1 cellular context compared by ENCODE assay signal in the genomic region with DNA sequence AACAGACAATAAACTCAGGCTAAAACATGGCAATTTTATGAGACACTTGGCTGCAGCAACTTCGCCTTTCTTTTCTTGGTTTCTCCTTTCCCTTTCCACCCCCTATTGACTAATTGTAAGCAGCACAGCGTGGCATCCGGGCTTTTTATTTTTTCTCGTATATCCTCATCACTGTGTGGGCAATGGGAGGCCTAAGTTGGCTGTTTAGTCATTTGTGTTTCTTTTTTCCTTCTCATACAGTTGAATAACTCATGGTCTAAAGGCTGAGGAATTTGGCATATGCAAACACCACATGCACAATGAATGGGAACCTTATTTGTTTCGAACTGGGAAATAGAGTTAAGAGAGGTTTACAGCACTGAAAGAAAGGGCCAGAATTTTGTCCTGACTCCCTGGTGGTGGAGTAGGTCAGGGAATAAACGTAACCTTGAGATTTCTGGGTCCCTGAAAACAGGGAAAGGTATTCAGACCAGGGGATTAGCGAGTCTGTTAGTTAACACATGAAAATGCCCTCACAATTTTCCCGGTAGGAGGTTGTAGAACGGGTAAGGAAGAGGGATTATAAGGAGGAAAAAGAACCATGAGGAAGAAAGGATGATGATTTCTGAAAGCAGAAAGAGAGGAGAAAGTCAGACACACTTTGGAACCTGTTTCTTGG.
TF ChIP-seq lines count a peak whose summit lies in the region.

No MANE protein-coding gene starts in this region.

TF ChIP-seq in H1, 55 proteins besides CTCF, POLR2A, EP300 and RAD21 (continued from another document):
- TF ChIP-seq, protein P1, sequence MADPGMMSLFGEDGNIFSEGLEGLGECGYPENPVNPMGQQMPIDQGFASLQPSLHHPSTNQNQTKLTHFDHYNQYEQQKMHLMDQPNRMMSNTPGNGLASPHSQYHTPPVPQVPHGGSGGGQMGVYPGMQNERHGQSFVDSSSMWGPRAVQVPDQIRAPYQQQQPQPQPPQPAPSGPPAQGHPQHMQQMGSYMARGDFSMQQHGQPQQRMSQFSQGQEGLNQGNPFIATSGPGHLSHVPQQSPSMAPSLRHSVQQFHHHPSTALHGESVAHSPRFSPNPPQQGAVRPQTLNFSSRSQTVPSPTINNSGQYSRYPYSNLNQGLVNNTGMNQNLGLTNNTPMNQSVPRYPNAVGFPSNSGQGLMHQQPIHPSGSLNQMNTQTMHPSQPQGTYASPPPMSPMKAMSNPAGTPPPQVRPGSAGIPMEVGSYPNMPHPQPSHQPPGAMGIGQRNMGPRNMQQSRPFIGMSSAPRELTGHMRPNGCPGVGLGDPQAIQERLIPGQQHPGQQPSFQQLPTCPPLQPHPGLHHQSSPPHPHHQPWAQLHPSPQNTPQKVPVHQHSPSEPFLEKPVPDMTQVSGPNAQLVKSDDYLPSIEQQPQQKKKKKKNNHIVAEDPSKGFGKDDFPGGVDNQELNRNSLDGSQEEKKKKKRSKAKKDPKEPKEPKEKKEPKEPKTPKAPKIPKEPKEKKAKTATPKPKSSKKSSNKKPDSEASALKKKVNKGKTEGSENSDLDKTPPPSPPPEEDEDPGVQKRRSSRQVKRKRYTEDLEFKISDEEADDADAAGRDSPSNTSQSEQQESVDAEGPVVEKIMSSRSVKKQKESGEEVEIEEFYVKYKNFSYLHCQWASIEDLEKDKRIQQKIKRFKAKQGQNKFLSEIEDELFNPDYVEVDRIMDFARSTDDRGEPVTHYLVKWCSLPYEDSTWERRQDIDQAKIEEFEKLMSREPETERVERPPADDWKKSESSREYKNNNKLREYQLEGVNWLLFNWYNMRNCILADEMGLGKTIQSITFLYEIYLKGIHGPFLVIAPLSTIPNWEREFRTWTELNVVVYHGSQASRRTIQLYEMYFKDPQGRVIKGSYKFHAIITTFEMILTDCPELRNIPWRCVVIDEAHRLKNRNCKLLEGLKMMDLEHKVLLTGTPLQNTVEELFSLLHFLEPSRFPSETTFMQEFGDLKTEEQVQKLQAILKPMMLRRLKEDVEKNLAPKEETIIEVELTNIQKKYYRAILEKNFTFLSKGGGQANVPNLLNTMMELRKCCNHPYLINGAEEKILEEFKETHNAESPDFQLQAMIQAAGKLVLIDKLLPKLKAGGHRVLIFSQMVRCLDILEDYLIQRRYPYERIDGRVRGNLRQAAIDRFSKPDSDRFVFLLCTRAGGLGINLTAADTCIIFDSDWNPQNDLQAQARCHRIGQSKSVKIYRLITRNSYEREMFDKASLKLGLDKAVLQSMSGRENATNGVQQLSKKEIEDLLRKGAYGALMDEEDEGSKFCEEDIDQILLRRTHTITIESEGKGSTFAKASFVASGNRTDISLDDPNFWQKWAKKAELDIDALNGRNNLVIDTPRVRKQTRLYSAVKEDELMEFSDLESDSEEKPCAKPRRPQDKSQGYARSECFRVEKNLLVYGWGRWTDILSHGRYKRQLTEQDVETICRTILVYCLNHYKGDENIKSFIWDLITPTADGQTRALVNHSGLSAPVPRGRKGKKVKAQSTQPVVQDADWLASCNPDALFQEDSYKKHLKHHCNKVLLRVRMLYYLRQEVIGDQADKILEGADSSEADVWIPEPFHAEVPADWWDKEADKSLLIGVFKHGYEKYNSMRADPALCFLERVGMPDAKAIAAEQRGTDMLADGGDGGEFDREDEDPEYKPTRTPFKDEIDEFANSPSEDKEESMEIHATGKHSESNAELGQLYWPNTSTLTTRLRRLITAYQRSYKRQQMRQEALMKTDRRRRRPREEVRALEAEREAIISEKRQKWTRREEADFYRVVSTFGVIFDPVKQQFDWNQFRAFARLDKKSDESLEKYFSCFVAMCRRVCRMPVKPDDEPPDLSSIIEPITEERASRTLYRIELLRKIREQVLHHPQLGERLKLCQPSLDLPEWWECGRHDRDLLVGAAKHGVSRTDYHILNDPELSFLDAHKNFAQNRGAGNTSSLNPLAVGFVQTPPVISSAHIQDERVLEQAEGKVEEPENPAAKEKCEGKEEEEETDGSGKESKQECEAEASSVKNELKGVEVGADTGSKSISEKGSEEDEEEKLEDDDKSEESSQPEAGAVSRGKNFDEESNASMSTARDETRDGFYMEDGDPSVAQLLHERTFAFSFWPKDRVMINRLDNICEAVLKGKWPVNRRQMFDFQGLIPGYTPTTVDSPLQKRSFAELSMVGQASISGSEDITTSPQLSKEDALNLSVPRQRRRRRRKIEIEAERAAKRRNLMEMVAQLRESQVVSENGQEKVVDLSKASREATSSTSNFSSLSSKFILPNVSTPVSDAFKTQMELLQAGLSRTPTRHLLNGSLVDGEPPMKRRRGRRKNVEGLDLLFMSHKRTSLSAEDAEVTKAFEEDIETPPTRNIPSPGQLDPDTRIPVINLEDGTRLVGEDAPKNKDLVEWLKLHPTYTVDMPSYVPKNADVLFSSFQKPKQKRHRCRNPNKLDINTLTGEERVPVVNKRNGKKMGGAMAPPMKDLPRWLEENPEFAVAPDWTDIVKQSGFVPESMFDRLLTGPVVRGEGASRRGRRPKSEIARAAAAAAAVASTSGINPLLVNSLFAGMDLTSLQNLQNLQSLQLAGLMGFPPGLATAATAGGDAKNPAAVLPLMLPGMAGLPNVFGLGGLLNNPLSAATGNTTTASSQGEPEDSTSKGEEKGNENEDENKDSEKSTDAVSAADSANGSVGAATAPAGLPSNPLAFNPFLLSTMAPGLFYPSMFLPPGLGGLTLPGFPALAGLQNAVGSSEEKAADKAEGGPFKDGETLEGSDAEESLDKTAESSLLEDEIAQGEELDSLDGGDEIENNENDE (IDR thresholded peaks at IDR 0.05; ENCODE audit: insufficient replicate concordance, low read length) = peak; percentile 87
- TF ChIP-seq HDAC2 (IDR thresholded peaks at IDR 0.05; ENCODE audit: borderline replicate concordance in 1 of 2, low read depth in 2 of 2, low read length in 2 of 2) (peak in 1 of 2 experiments; percentile 72; a peak in 2 of 4 replicates), SP1 (IDR thresholded peaks at IDR 0.05; ENCODE audit: low read depth, low read length) (peak; percentile 32; the same call in 1 of the 2 replicates), BCL11A (IDR thresholded peaks at IDR 0.05; ENCODE audit: low read depth in 2 of 2, low read length in 2 of 2) (peak in 1 of 2 experiments; percentile 12), CBX8 (IDR thresholded peaks at IDR 0.05; ENCODE audit: borderline replicate concordance, low read depth, low read length) (no peak), CREB1 (IDR thresholded peaks at IDR 0.05) (no peak), TAF7 (optimal IDR thresholded peaks at IDR 0.05; ENCODE audit: borderline replicate concordance, low read depth, low read length) (peak; percentile 18), TEAD4 (IDR thresholded peaks at IDR 0.05; ENCODE audit: low read depth, low read length) (0 out of 2 replicates have a peak, but pooled peaks have one; percentile 11), ASH2L (IDR thresholded peaks at IDR 0.05; ENCODE audit: low read length) (peak; percentile 98)
